18 cellular contexts compared by ENCODE assay signal in the genomic region with DNA sequence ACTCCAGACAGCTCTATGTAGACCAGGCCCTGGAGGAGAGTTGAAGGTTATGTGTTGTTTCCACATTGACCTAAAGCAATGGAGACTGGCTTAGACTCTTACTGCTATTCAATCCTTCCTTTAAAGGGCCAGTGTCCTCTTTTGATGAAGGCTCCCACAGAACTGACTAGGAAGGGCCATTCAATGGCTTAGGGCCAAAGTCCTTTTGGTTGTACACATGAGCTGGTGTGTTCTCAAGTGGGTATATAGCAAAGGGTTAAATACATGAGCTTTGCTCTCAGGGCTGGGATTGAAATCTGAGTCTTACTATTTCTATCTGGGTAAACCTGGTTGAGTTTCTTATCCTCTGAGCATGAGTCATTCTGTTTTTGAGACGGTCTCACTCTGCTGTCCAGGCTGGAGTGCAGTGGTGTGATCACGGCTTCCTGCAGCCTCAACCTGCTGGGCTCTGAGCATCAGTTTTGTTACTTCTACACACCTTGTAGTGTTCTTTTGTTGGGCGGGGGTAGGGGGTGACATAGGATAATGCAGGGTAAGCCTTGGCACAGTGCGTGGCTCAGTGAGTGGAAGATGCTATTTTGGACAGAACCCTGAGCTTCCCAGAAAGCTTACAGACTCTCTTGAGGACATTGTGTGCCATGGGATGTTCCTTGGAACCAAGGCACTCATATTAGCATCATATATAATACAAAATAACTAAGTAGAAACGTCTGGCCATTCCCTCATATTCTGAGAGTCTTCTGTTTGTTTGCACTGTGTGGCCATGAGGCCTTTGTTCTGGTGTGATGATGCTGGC.
A peak's percentile ranks its signal among the peaks of the same experiment; 100 is the strongest.
DNase-seq lines count a peak whose midpoint lies in the region; TF ChIP-seq lines count a peak whose summit lies in the region.
"Had no signal": no experiment of that assay in that cellular context is flagged by ENCODE, and none has a peak within 500 bp of the region (broad histone marks: within the 10 kb centered on the region; RNA-seq: fewer than 3 reads in every experiment).

No MANE protein-coding gene starts in this region.

- peaks cover 2% of the 10 kb centered on the region for H3K27me3 Mint-ChIP-seq in glutamatergic neuron (ENCODE audit: unreplicated experiment)

- no peak for TF ChIP-seq CTCF in 22Rv1 (IDR thresholded peaks at IDR 0.05)
- TF ChIP-seq CTCF in astrocyte of the spinal cord (IDR thresholded peaks at IDR 0.05; ENCODE audit: low read depth, low read length): no peak
- no peak for TF ChIP-seq CTCF in glutamatergic neuron (IDR thresholded peaks at IDR 0.05; ENCODE audit: partially characterized antibody, unreplicated experiment)
- no peak for TF ChIP-seq CTCF in GM10266 (IDR thresholded peaks at IDR 0.05; ENCODE audit: control insufficient read depth, insufficient read depth, low read depth, missing control alignments)

- H3K4me3 Mint-ChIP-seq in glutamatergic neuron (ENCODE audit: unreplicated experiment): no peak overlapping the region
- H3K4me3 Mint-ChIP-seq: IgD-negative memory B cell, immature natural killer cell had no signal

- in situ Hi-C loops in astrocyte of the spinal cord (cut with HindIII; ENCODE audit: low sequenced_read_pairs): no loop called here

- peaks cover 13% of the 10 kb centered on the region for H3K36me3 ChIP-seq in H7 (replicated peaks; ENCODE audit: control insufficient read depth, insufficient read depth, low read length)

- H3K4me1 Mint-ChIP-seq in glutamatergic neuron (ENCODE audit: low read depth, unreplicated experiment): no peaks in the 10 kb centered on the region

- H3K9me3 Mint-ChIP-seq in glutamatergic neuron (ENCODE audit: unreplicated experiment): peaks cover 3% of the 10 kb centered on the region

- no peaks in the 10 kb centered on the region for H3K27me3 ChIP-seq in H7 (ENCODE audit: control insufficient read depth, insufficient read depth, low read length)
- H3K27me3 ChIP-seq: ascending aorta, transverse colon had no signal

- peaks cover 5% of the 10 kb centered on the region for H3K36me3 Mint-ChIP-seq in glutamatergic neuron (ENCODE audit: unreplicated experiment)

- peak overlapping the region; percentile 13 for H3K27ac Mint-ChIP-seq in glutamatergic neuron (ENCODE audit: unreplicated experiment)
- H3K27ac Mint-ChIP-seq: immature natural killer cell had no signal

- H3K4me3 ChIP-seq in H7 (ENCODE audit: insufficient read depth, low read depth, low read length) (no peak overlapping the region), astrocyte of the spinal cord (ENCODE audit: low read depth, low read length) (no peak overlapping the region)
- H3K4me3 ChIP-seq: ascending aorta, sigmoid colon, transverse colon had no signal

- peak; percentile 4 for DNase-seq in H7
- DNase-seq in astrocyte of the spinal cord (ENCODE audit: low read depth, low spot score): peak; percentile 42
- no peak for DNase-seq in glutamatergic neuron
- DNase-seq in DMS79 (lab: John Stamatoyannopoulos, UW): no peak
- no peak for DNase-seq in activated naive CD4-positive, alpha-beta T cell (lab: John Stamatoyannopoulos, UW)
- no peak for DNase-seq in GM10266 (ENCODE audit: extremely low spot score)
- DNase-seq in NCI-H128 (lab: John Stamatoyannopoulos, UW; ENCODE audit: unreplicated experiment): no peak
- DNase-seq: activated CD8-positive, alpha-beta memory T cell treated with anti-CD3 and anti-CD28 coated beads for 24 hours; foreskin melanocyte; GOT3; immature natural killer cell; NCI-H1105; NCI-H446; sigmoid colon; transverse colon had no signal

- H3K27ac ChIP-seq in 22Rv1: peak overlapping the region; percentile 65; the same call in 1 of the 2 replicates
- H3K27ac ChIP-seq: ascending aorta, sigmoid colon, transverse colon had no signal

Comparison
In these comparisons a context has a peak if more than half of its experiments do, and no peak if none do; other contexts are left out.
1. DNase-seq: peak in H7 (single experiment) and astrocyte of the spinal cord (single experiment); none in glutamatergic neuron (single experiment), DMS79 (single experiment), activated naive CD4-positive, alpha-beta T cell (0 of 4), GM10266 (single experiment) and NCI-H128 (single experiment).